Comparison of ENCODE assay signal across 16 cellular contexts in genomic region chr6:143112084-143112768, GRCh38. TPM values are rescaled to one million over a fixed set of nuclear protein-coding genes. Genes with fewer than 3 reads are reported as not detected.
DNase-seq lines count a peak whose midpoint lies in the region; ATAC-seq and TF ChIP-seq lines count a peak whose summit lies in the region.
"Had no signal": no experiment of that assay in that cellular context is flagged by ENCODE, and none has a peak within 500 bp of the region (broad histone marks: within the 10 kb centered on the region; RNA-seq: fewer than 3 reads in every experiment).

No MANE protein-coding gene starts in this region.

- no peak for TF ChIP-seq CTCF in HFFc6 (IDR thresholded peaks at IDR 0.05)

- H3K4me3 Mint-ChIP-seq in HFFc6: no peak overlapping the region

- peaks cover 0 to 17% of the 10 kb centered on the region in 2 donors for H3K36me3 Mint-ChIP-seq in activated naive CD4-positive, alpha-beta T cell treated with anti-CD3 and anti-CD28 coated beads, Interleukin-2, amount 50 U/mL, for 72 hours
- H3K36me3 Mint-ChIP-seq in HFFc6 (ENCODE audit: low read depth): peaks cover 11% of the 10 kb centered on the region

- peaks cover 39% of the 10 kb centered on the region for H3K4me1 Mint-ChIP-seq in HFFc6 (ENCODE audit: low read depth)

- no peaks in the 10 kb centered on the region for H3K27me3 Mint-ChIP-seq in HFFc6 (ENCODE audit: insufficient read depth)

- H3K9me3 Mint-ChIP-seq in activated naive CD4-positive, alpha-beta T cell treated with anti-CD3 and anti-CD28 coated beads, Interleukin-2, amount 50 U/mL, for 72 hours: peaks cover 6 to 16% of the 10 kb centered on the region in 2 donors
- H3K9me3 Mint-ChIP-seq in HFFc6: no peaks in the 10 kb centered on the region

- no peak for DNase-seq in activated naive CD4-positive, alpha-beta T cell treated with anti-CD3 and anti-CD28 coated beads, Interleukin-2, amount 50 U/mL, for 72 hours (ENCODE audit: low spot score in 2 of 2)
- no peak for DNase-seq in activated naive CD4-positive, alpha-beta T cell treated with Interleukin-2 at 50 U/mL for 16 hours
- DNase-seq in amniotic stem cell (lab: John Stamatoyannopoulos, UW) (no peak), LoVo (ENCODE audit: low spot score) (no peak), epidermal melanocyte (ENCODE audit: insufficient read length, low spot score) (no peak), HFFc6 (no peak)
- DNase-seq: aorta, Caco-2, Kasumi-1, NCI-H1694 treated with DMSO at 0.1 percent for 48 hours, NCI-H526, T-helper 1 cell, testis had no signal

- peak overlapping the region in 1 of 2 donors; percentile 31 for H3K27ac Mint-ChIP-seq in activated naive CD4-positive, alpha-beta T cell treated with anti-CD3 and anti-CD28 coated beads, Interleukin-2, amount 50 U/mL, for 72 hours
- no peak overlapping the region for H3K27ac Mint-ChIP-seq in HFFc6

- peak; percentile 71 to 88 for ATAC-seq in activated naive CD4-positive, alpha-beta T cell treated with anti-CD3 and anti-CD28 coated beads, Interleukin-2, amount 50 U/mL, for 72 hours
- peak; percentile 78 for ATAC-seq in GM21619 (IDR thresholded peaks at IDR 0.05; ENCODE audit: unreplicated experiment)
- ATAC-seq in HG03280 (IDR thresholded peaks at IDR 0.05; ENCODE audit: unreplicated experiment): peak; percentile 83
- ATAC-seq: HCT116 had no signal

RNA-seq across cellular contexts. Expression of gene AIG1, which starts 51.5 kb away (rescaled TPM):
- total RNA-seq in activated naive CD4-positive, alpha-beta T cell treated with anti-CD3 and anti-CD28 coated beads, Interleukin-2, amount 50 U/mL, for 72 hours: 10 to 100 TPM; 15.5 to 34.8 TPM
- 10 to 100 TPM; 50.7 to 70.5 (median 52.5) TPM for total RNA-seq in HFFc6 (2021; fragmentation: NEBNext Ultra II Directional; extraction: Animal tissue kit (Norgen Biotek cat#: 25700))
